8 cellular contexts compared by ENCODE assay signal in the genomic region with DNA sequence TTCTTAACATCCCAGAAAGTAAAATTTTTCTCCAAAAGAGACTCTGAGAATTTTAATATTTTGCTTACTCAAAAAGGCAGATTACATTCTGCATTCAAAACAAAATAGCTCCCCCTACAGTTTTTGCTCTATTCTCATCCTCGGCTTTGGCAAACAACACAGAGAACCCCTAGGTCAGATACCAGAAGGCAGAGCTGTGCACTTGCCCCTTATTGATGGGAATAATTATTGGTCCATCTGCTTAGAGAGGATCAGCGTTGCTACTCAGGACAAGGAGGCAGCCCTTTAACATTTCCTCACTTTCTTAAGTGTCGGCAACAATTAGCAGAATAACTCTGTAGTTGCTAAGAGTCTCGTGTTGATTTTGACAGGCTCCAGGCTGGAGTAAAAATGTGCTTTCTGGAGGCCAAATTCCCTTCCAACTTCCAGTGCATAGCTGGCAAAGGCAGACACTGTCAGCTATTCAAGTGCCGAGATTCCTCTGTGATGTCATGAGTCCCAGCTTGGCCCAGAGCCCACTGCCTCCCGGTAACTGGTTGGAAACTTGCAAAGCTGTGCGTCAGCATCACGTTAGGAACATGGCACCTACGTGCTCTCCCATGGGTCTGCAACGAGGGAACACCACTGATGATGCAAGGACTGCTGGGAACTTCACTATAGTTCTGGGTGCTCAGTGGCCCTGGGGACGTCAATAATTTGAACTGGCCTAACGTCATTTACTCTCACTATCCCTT.
DNase-seq lines count a peak whose midpoint lies in the region; ATAC-seq lines count a peak whose summit lies in the region.

No MANE protein-coding gene starts in this region.

- DNase-seq in AG08396 (ENCODE audit: low spot score) (peak; percentile 67), NCI-H2227 treated with DMSO at 0.1 percent for 48 hours (lab: John Stamatoyannopoulos, UW) (peak; percentile 3), epithelial cell of prostate (ENCODE audit: low read depth, low spot score) (no peak), midbrain (lab: John Stamatoyannopoulos, UW) (peak; percentile 33), 8988T (no peak), SKM-1 (lab: John Stamatoyannopoulos, UW; ENCODE audit: unreplicated experiment) (no peak), NOMO-1 treated with DMSO at 0.1 percent for 48 hours (lab: John Stamatoyannopoulos, UW; ENCODE audit: unreplicated experiment) (no peak)

- H3K27ac ChIP-seq in epithelial cell of prostate, result peak overlapping the region; percentile 22

- ATAC-seq in HG02571 (IDR thresholded peaks at IDR 0.05; ENCODE audit: unreplicated experiment), result no peak

Comparison
In these comparisons a context has a peak if more than half of its experiments do, and no peak if none do; other contexts are left out.
1. DNase-seq: peak in AG08396 (single experiment), NCI-H2227 treated with DMSO at 0.1 percent for 48 hours (single experiment) and midbrain (single experiment); none in epithelial cell of prostate (single experiment), 8988T (single experiment), SKM-1 (single experiment) and NOMO-1 treated with DMSO at 0.1 percent for 48 hours (single experiment).